17 cellular contexts compared by ENCODE assay signal in genomic region chr3:1007890-1008289, GRCh38.
A peak's percentile ranks its signal among the peaks of the same experiment; 100 is the strongest.
DNase-seq lines count a peak whose midpoint lies in the region; TF ChIP-seq lines count a peak whose summit lies in the region.
"Had no signal": no experiment of that assay in that cellular context is flagged by ENCODE, and none has a peak within 500 bp of the region (broad histone marks: within the 10 kb centered on the region; RNA-seq: fewer than 3 reads in every experiment).

No MANE protein-coding gene starts in this region.

- H3K9me3 ChIP-seq in MG63 (no peaks in the 10 kb centered on the region), adrenal gland (replicated peaks in 1 of 3) (no peaks in the 10 kb centered on the region), prostate gland (no peaks in the 10 kb centered on the region)
- H3K9me3 ChIP-seq: heart left ventricle, neutrophil, right lobe of liver had no signal

- no peaks in the 10 kb centered on the region for H3K4me1 ChIP-seq in adrenal gland (replicated peaks in 1 of 2)
- H3K4me1 ChIP-seq in prostate gland (replicated peaks): no peaks in the 10 kb centered on the region
- H3K4me1 ChIP-seq: heart left ventricle, right lobe of liver had no signal

- 33 to 48% (median 44%) methylated on average over 1 of the region's 1 CpG for WGBS in adrenal gland, 4 donors
- WGBS in prostate gland: 15% methylated on average over 1 of the region's 1 CpG

- intact Hi-C loops in adrenal gland (cut with DNase I) (no loop called here), prostate gland (cut with DNase I) (no loop called here)

- DNase-seq in MG63 (peak; percentile 27), cardiac fibroblast (ENCODE audit: low read depth in 2 of 2) (peak; percentile 39 to 79), iris pigment epithelial cell (ENCODE audit: low read depth) (peak; percentile 74), superior temporal gyrus (ENCODE audit: extremely low spot score) (peak; percentile 47), adrenal gland (no peak), prostate gland (ENCODE audit: low spot score) (no peak), DMS53 (lab: John Stamatoyannopoulos, UW) (no peak)
- DNase-seq: activated B cell treated with CpG ODN at 0.5 μM for 24 hours; activated CD8-positive, alpha-beta T cell treated with anti-CD3 and anti-CD28 coated beads, Interleukin-2, amount 10 ng/mL, durations not matched to agents 7 days and 5 days; Calu3; heart left ventricle; NCI-H146; NCI-H345; right lobe of liver; RPMI8226; stimulated activated CD4-positive, alpha-beta T cell treated with anti-CD3 and anti-CD28 coated beads, Interleukin-2, amount 100 ng/mL, for 24 hours had no signal

- H3K36me3 ChIP-seq in MG63 (no peaks in the 10 kb centered on the region), adrenal gland (replicated peaks in 1 of 2) (no peaks in the 10 kb centered on the region), prostate gland (no peaks in the 10 kb centered on the region)
- H3K36me3 ChIP-seq: heart left ventricle, neutrophil, right lobe of liver had no signal

- TF ChIP-seq CTCF in cardiac fibroblast (IDR thresholded peaks at IDR 0.05; ENCODE audit: low read depth, low read length): no peak
- no peak for TF ChIP-seq CTCF in adrenal gland (IDR thresholded peaks at IDR 0.05)
- no peak for TF ChIP-seq CTCF in prostate gland (IDR thresholded peaks at IDR 0.05)

- H3K27ac ChIP-seq in adrenal gland: no peak overlapping the region
- H3K27ac ChIP-seq in prostate gland: no peak overlapping the region
- H3K27ac ChIP-seq: heart left ventricle, neutrophil, right lobe of liver had no signal

- H3K4me3 ChIP-seq in MG63 (no peak overlapping the region), cardiac fibroblast (replicated peaks in 1 of 2; ENCODE audit: low read depth in 2 of 2, low read length in 2 of 2) (no peak overlapping the region), adrenal gland (no peak overlapping the region), prostate gland (no peak overlapping the region)
- H3K4me3 ChIP-seq: heart left ventricle, right lobe of liver had no signal

- H3K27me3 ChIP-seq in MG63 (no peaks in the 10 kb centered on the region), adrenal gland (no peaks in the 10 kb centered on the region), prostate gland (replicated peaks; ENCODE audit: insufficient read depth) (no peaks in the 10 kb centered on the region)
- H3K27me3 ChIP-seq: heart left ventricle, neutrophil, right lobe of liver had no signal

- TF ChIP-seq POLR2A in adrenal gland (IDR thresholded peaks at IDR 0.05) (no peak), prostate gland (IDR thresholded peaks at IDR 0.05) (no peak)

Comparison
In these comparisons a context has a peak if more than half of its experiments do, and no peak if none do; other contexts are left out.
1. DNase-seq: peak in MG63 (single experiment), cardiac fibroblast (2 of 2), iris pigment epithelial cell (single experiment) and superior temporal gyrus (single experiment); none in adrenal gland (0 of 7), prostate gland (single experiment) and DMS53 (single experiment).